1 cellular context compared by ENCODE assay signal in the genomic region with DNA sequence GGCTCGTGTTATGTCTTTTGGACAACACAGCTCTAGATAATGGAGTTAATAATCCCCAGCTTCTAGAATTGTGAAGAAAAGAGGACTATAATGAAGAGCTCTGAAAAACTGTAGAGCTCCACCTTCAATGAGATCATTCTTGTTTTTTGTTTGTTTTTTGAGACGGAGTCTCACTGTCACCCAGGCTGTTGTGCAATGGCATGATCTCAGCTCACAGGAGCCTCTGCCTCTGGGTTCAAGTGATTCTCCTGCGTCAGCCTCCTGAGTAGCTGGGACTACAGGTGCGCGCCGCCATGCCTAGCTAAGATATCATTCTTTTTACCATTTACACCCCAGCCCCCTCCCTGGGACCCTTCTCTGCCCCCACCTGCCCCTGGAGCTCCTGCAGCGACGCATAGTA.
TF ChIP-seq lines count a peak whose summit lies in the region.

No MANE protein-coding gene starts in this region.

TF ChIP-seq in HepG2, 621 proteins besides CTCF, POLR2A, EP300 and RAD21 (continued from another document):
- TF ChIP-seq, protein P1, sequence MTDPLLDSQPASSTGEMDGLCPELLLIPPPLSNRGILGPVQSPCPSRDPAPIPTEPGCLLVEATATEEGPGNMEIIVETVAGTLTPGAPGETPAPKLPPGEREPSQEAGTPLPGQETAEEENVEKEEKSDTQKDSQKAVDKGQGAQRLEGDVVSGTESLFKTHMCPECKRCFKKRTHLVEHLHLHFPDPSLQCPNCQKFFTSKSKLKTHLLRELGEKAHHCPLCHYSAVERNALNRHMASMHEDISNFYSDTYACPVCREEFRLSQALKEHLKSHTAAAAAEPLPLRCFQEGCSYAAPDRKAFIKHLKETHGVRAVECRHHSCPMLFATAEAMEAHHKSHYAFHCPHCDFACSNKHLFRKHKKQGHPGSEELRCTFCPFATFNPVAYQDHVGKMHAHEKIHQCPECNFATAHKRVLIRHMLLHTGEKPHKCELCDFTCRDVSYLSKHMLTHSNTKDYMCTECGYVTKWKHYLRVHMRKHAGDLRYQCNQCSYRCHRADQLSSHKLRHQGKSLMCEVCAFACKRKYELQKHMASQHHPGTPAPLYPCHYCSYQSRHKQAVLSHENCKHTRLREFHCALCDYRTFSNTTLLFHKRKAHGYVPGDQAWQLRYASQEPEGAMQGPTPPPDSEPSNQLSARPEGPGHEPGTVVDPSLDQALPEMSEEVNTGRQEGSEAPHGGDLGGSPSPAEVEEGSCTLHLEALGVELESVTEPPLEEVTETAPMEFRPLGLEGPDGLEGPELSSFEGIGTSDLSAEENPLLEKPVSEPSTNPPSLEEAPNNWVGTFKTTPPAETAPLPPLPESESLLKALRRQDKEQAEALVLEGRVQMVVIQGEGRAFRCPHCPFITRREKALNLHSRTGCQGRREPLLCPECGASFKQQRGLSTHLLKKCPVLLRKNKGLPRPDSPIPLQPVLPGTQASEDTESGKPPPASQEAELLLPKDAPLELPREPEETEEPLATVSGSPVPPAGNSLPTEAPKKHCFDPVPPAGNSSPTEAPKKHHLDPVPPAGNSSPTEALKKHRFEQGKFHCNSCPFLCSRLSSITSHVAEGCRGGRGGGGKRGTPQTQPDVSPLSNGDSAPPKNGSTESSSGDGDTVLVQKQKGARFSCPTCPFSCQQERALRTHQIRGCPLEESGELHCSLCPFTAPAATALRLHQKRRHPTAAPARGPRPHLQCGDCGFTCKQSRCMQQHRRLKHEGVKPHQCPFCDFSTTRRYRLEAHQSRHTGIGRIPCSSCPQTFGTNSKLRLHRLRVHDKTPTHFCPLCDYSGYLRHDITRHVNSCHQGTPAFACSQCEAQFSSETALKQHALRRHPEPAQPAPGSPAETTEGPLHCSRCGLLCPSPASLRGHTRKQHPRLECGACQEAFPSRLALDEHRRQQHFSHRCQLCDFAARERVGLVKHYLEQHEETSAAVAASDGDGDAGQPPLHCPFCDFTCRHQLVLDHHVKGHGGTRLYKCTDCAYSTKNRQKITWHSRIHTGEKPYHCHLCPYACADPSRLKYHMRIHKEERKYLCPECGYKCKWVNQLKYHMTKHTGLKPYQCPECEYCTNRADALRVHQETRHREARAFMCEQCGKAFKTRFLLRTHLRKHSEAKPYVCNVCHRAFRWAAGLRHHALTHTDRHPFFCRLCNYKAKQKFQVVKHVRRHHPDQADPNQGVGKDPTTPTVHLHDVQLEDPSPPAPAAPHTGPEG (CRISPR knock-in tag; IDR thresholded peaks at IDR 0.05): no peak
- TF ChIP-seq ADNP (CRISPR knock-in tag; IDR thresholded peaks at IDR 0.05) (0 out of 2 replicates have a peak, but pooled peaks have one; percentile 29), RFX5 (IDR thresholded peaks at IDR 0.05; ENCODE audit: low read depth, low read length) (no peak), THAP9 (CRISPR knock-in tag; IDR thresholded peaks at IDR 0.05; ENCODE audit: borderline replicate concordance) (no peak), ZFP82 (CRISPR knock-in tag; IDR thresholded peaks at IDR 0.05; ENCODE audit: borderline replicate concordance) (no peak), RCOR2 (CRISPR knock-in tag; IDR thresholded peaks at IDR 0.05) (0 out of 2 replicates have a peak, but pooled peaks have one; percentile 50), GFI1 (CRISPR knock-in tag; IDR thresholded peaks at IDR 0.05; ENCODE audit: borderline replicate concordance) (no peak), JUN (CRISPR knock-in tag; IDR thresholded peaks at IDR 0.05) (peak; percentile 69; the same call in 1 of the 2 replicates), MEIS1 (CRISPR knock-in tag; IDR thresholded peaks at IDR 0.05; ENCODE audit: borderline replicate concordance) (no peak), ZNF263 (CRISPR knock-in tag; IDR thresholded peaks at IDR 0.05) (no peak), TOPORS (CRISPR knock-in tag; IDR thresholded peaks at IDR 0.05) (no peak), ZNF775 (CRISPR knock-in tag; IDR thresholded peaks at IDR 0.05; ENCODE audit: borderline replicate concordance) (no peak), ZNF441 (CRISPR knock-in tag; IDR thresholded peaks at IDR 0.05; ENCODE audit: borderline replicate concordance) (peak; percentile 93), SMAD1 (CRISPR knock-in tag; IDR thresholded peaks at IDR 0.05; ENCODE audit: borderline replicate concordance, low read depth) (no peak), SP140L (CRISPR knock-in tag; IDR thresholded peaks at IDR 0.05; ENCODE audit: borderline replicate concordance) (no peak), ZNF772 (CRISPR knock-in tag; IDR thresholded peaks at IDR 0.05) (no peak)
- TF ChIP-seq, protein P2, sequence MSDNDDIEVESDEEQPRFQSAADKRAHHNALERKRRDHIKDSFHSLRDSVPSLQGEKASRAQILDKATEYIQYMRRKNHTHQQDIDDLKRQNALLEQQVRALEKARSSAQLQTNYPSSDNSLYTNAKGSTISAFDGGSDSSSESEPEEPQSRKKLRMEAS (IDR thresholded peaks at IDR 0.05): peak; percentile 16; the same call in 1 of the 2 replicates
- TF ChIP-seq, protein P3, sequence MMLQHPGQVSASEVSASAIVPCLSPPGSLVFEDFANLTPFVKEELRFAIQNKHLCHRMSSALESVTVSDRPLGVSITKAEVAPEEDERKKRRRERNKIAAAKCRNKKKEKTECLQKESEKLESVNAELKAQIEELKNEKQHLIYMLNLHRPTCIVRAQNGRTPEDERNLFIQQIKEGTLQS (CRISPR knock-in tag; IDR thresholded peaks at IDR 0.05): peak; percentile 48; the same call in 1 of the 2 replicates
- TF ChIP-seq, protein P4, sequence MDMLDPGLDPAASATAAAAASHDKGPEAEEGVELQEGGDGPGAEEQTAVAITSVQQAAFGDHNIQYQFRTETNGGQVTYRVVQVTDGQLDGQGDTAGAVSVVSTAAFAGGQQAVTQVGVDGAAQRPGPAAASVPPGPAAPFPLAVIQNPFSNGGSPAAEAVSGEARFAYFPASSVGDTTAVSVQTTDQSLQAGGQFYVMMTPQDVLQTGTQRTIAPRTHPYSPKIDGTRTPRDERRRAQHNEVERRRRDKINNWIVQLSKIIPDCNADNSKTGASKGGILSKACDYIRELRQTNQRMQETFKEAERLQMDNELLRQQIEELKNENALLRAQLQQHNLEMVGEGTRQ (IDR thresholded peaks at IDR 0.05; ENCODE audit: low read depth, low read length): no peak
- TF ChIP-seq, protein P4 (CRISPR knock-in tag; IDR thresholded peaks at IDR 0.05; ENCODE audit: borderline replicate concordance): no peak
- TF ChIP-seq, protein P5, sequence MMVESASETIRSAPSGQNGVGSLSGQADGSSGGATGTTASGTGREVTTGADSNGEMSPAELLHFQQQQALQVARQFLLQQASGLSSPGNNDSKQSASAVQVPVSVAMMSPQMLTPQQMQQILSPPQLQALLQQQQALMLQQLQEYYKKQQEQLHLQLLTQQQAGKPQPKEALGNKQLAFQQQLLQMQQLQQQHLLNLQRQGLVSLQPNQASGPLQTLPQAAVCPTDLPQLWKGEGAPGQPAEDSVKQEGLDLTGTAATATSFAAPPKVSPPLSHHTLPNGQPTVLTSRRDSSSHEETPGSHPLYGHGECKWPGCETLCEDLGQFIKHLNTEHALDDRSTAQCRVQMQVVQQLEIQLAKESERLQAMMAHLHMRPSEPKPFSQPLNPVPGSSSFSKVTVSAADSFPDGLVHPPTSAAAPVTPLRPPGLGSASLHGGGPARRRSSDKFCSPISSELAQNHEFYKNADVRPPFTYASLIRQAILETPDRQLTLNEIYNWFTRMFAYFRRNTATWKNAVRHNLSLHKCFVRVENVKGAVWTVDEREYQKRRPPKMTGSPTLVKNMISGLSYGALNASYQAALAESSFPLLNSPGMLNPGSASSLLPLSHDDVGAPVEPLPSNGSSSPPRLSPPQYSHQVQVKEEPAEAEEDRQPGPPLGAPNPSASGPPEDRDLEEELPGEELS (CRISPR knock-in tag; IDR thresholded peaks at IDR 0.05): no peak
